In the genomic region with DNA sequence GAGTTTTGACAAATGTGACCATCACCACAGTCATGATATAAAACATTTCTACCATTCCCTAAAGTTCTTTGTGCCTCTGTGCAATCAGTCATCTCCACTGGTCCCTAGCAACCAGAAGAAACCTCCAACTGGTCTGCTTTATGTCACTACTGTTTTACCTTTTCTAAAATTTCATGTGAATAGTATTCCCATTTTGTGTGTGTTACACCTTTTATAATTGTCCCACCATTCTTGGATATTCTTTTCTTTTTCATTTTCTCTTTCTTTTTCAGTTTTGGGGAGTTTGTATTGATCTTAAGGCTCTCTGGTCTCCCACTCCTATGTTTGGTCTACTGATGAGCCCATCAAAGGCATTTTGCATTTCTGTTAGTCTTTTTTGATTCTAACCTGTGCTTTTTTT, we compare ENCODE assay signal across 22 cellular contexts.
"Had no signal": no experiment of that assay in that cellular context is flagged by ENCODE, and none has a peak within 500 bp of the region (broad histone marks: within the 10 kb centered on the region; RNA-seq: fewer than 3 reads in every experiment).

No MANE protein-coding gene starts in this region.

- H3K4me3 Mint-ChIP-seq: activated CD4-positive, alpha-beta memory T cell treated with anti-CD3 and anti-CD28 coated beads for 36 hours; activated T-helper 1 cell treated with anti-CD3 and anti-CD28 coated beads, Interleukin-12 subunit alpha, Interleukin-12 subunit beta, Interleukin-2, Interleukin-4 antibody, amounts not matched to agents 30 ng/mL and 10 ng/mL and 1 ng/mL, durations not matched to agents 14 hours and 24 hours and 36 hours; mesothelial cell of epicardium; naive thymus-derived CD4-positive, alpha-beta T cell; neural progenitor cell had no signal

- H3K9me3 Mint-ChIP-seq: activated CD4-positive, alpha-beta memory T cell treated with anti-CD3 and anti-CD28 coated beads for 36 hours; activated T-helper 1 cell treated with anti-CD3 and anti-CD28 coated beads, Interleukin-12 subunit alpha, Interleukin-12 subunit beta, Interleukin-2, Interleukin-4 antibody, amounts not matched to agents 30 ng/mL and 10 ng/mL and 1 ng/mL, durations not matched to agents 14 hours and 24 hours and 36 hours; mesothelial cell of epicardium; naive thymus-derived CD4-positive, alpha-beta T cell had no signal

- H3K27ac ChIP-seq: brain microvascular endothelial cell, coronary artery, dorsolateral prefrontal cortex, left ventricle myocardium inferior, neural progenitor cell, right lobe of liver, SK-N-MC, suprapubic skin, tibial artery, upper lobe of right lung had no signal

- H3K27ac Mint-ChIP-seq: activated CD4-positive, alpha-beta memory T cell treated with anti-CD3 and anti-CD28 coated beads for 36 hours; activated T-helper 1 cell treated with anti-CD3 and anti-CD28 coated beads, Interleukin-12 subunit alpha, Interleukin-12 subunit beta, Interleukin-2, Interleukin-4 antibody, amounts not matched to agents 30 ng/mL and 10 ng/mL and 1 ng/mL, durations not matched to agents 14 hours and 24 hours and 36 hours; mesothelial cell of epicardium; neural progenitor cell had no signal

- H3K9me3 ChIP-seq: left ventricle myocardium inferior, right lobe of liver, suprapubic skin, tibial artery, upper lobe of right lung had no signal

- H3K27me3 Mint-ChIP-seq: activated CD4-positive, alpha-beta memory T cell treated with anti-CD3 and anti-CD28 coated beads for 36 hours; naive thymus-derived CD4-positive, alpha-beta T cell had no signal

- DNase-seq: activated CD4-positive, alpha-beta memory T cell treated with anti-CD3 and anti-CD28 coated beads for 36 hours; activated effector memory CD4-positive, alpha-beta T cell treated with anti-CD3 and anti-CD28 coated beads, Interleukin-2, amount 50 U/mL, for 16 hours; activated naive CD4-positive, alpha-beta T cell treated with anti-CD3 and anti-CD28 coated beads, Interleukin-2, amount 50 U/mL, for 16 hours; activated T-cell treated with anti-CD3 and anti-CD28 coated beads for 4 hours; amniotic stem cell; brain microvascular endothelial cell; dorsolateral prefrontal cortex; effector memory CD4-positive, alpha-beta T cell; left ventricle myocardium inferior; mammary epithelial cell; naive thymus-derived CD4-positive, alpha-beta T cell; occipital lobe; right lobe of liver; stimulated activated CD4-positive, alpha-beta T cell treated with anti-CD3 and anti-CD28 coated beads, Interleukin-2, amount 100 ng/mL, for 48 hours; tibial artery; upper lobe of right lung had no signal

- H3K27me3 ChIP-seq: brain microvascular endothelial cell, dorsolateral prefrontal cortex, neural progenitor cell, right lobe of liver, suprapubic skin, tibial artery, upper lobe of right lung had no signal

- H3K4me3 ChIP-seq: coronary artery, dorsolateral prefrontal cortex, left ventricle myocardium inferior, neural progenitor cell, right lobe of liver, SK-N-MC, suprapubic skin, tibial artery, upper lobe of right lung had no signal

- H3K4me2 ChIP-seq: neural progenitor cell had no signal

- H2AFZ ChIP-seq: neural progenitor cell had no signal

- H3K4me1 ChIP-seq: neural progenitor cell had no signal

- H3K36me3 ChIP-seq: brain microvascular endothelial cell, neural progenitor cell, right lobe of liver, suprapubic skin, tibial artery had no signal

- H3K4me1 Mint-ChIP-seq: neural progenitor cell had no signal

- ATAC-seq: naive thymus-derived CD4-positive, alpha-beta T cell; right lobe of liver; upper lobe of right lung had no signal
